ENCODE assay signal across 1 cellular context in the genomic region with DNA sequence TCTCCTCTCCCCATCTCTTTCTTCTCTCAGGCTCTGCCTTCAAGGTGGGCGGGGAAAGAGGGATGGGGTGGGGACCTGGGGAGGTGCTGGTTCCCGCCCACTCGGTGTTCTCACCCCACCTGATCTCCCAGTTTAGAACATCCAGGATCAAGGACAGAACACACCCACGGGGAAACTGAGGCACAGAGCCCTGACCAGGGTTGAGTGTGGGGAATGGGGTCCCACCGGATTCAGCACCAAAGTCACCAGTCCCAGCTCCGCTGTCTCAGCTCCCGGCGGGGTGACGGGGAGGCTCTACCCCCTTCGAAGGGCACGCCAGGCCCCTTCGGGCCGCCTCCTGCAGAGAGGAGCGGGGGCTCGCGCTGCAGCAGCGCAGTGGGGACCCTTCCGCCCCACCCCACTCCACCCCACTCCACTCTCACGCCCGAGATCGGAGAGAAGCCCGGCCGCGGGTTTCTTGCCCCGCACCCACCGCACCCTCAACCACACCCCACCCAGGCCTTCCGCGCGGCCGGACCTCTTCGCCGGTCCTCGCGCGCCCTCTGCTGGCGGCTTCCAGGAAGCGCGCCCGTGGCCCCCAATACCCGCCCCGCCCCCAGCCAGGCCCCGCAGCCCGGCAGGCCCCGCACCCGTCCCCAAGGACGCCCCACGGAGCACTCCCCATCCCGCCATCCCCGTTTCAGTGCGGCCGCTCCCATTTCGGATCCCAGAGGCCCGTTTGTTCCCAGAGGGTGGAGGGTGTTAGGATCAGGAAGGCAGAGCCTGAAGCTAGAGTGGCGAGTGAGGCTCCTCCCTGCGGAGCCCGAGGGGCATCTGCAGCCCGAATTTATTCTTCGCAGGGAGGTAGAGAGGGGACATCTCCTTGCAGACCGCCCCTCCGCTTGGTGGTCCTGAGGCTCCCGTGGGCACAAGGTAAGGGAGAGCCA.
TF ChIP-seq lines count a peak whose summit lies in the region.

No MANE protein-coding gene starts in this region.

TF ChIP-seq in Ishikawa, 13 proteins besides CTCF, POLR2A, EP300 and RAD21 (continued from another document):
- TF ChIP-seq, protein P1, sequence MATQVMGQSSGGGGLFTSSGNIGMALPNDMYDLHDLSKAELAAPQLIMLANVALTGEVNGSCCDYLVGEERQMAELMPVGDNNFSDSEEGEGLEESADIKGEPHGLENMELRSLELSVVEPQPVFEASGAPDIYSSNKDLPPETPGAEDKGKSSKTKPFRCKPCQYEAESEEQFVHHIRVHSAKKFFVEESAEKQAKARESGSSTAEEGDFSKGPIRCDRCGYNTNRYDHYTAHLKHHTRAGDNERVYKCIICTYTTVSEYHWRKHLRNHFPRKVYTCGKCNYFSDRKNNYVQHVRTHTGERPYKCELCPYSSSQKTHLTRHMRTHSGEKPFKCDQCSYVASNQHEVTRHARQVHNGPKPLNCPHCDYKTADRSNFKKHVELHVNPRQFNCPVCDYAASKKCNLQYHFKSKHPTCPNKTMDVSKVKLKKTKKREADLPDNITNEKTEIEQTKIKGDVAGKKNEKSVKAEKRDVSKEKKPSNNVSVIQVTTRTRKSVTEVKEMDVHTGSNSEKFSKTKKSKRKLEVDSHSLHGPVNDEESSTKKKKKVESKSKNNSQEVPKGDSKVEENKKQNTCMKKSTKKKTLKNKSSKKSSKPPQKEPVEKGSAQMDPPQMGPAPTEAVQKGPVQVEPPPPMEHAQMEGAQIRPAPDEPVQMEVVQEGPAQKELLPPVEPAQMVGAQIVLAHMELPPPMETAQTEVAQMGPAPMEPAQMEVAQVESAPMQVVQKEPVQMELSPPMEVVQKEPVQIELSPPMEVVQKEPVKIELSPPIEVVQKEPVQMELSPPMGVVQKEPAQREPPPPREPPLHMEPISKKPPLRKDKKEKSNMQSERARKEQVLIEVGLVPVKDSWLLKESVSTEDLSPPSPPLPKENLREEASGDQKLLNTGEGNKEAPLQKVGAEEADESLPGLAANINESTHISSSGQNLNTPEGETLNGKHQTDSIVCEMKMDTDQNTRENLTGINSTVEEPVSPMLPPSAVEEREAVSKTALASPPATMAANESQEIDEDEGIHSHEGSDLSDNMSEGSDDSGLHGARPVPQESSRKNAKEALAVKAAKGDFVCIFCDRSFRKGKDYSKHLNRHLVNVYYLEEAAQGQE (IDR thresholded peaks at IDR 0.05; ENCODE audit: low read depth) = no peak
- no peak for TF ChIP-seq CEBPB (IDR thresholded peaks at IDR 0.05)
- peak; percentile 68; the same call in 1 of the 2 replicates for TF ChIP-seq ZBTB7A (IDR thresholded peaks at IDR 0.05; ENCODE audit: low read depth)
